In genomic region chr10:3469639-3470020, GRCh38 we compare ENCODE assay signal across 10 cellular contexts.
DNase-seq lines count a peak whose midpoint lies in the region; ATAC-seq and TF ChIP-seq lines count a peak whose summit lies in the region.
"Had no signal": no experiment of that assay in that cellular context is flagged by ENCODE, and none has a peak within 500 bp of the region (broad histone marks: within the 10 kb centered on the region; RNA-seq: fewer than 3 reads in every experiment).

No MANE protein-coding gene starts in this region.

- TF ChIP-seq CTCF in left ventricle myocardium inferior (IDR thresholded peaks at IDR 0.05; ENCODE audit: borderline replicate concordance) (no peak), coronary artery (IDR thresholded peaks at IDR 0.05) (no peak), nephron (IDR thresholded peaks at IDR 0.05; ENCODE audit: unreplicated experiment in 3 of 3) (no peak), uterus (IDR thresholded peaks at IDR 0.05) (no peak), ovary (IDR thresholded peaks at IDR 0.05) (no peak)

- H3K9me3 ChIP-seq in left ventricle myocardium inferior (replicated peaks) (no peaks in the 10 kb centered on the region), uterus (no peaks in the 10 kb centered on the region), ovary (no peaks in the 10 kb centered on the region)

- intact Hi-C loops in left ventricle myocardium inferior (cut with micrococcal nuclease) (no loop called here), left ventricle myocardium superior (cut with micrococcal nuclease) (no loop called here), uterus (cut with DNase I; ENCODE audit: low total_unique reads) (no loop called here), ovary (cut with DNase I) (loop anchor here in 2 of 4 donors (10.0 kb wide), 2 partner anchors 315 to 795 kb away; partner anchors contain the start of gene KLF6 (in 1 of the 2))

- TF ChIP-seq POLR2A in uterus (IDR thresholded peaks at IDR 0.05) (no peak), ovary (IDR thresholded peaks at IDR 0.05) (no peak)

- WGBS in ovary, 3 donors: 38 to 50% (median 40%) methylated on average over 2 of the region's 2 CpGs

- H3K4me1 Mint-ChIP-seq in nephron: peaks cover 67% of the 10 kb centered on the region

- DNase-seq in left ventricle myocardium inferior (no peak), left ventricle myocardium superior (no peak), coronary artery (ENCODE audit: low spot score) (no peak), uterus (no peak), mucosa of gallbladder (ENCODE audit: low spot score) (no peak), ovary (no peak)
- no peak for DNase-seq in stimulated activated naive CD8-positive, alpha-beta T cell treated with anti-CD3 and anti-CD28 coated beads, Interleukin-15, Interleukin-2, amounts not matched to agents 100 U/mL and 50 U/mL, for 24 hours
- DNase-seq: naive thymus-derived CD8-positive, alpha-beta T cell; NCI-H526 treated with DMSO at 0.1 percent for 48 hours had no signal

- H3K27ac Mint-ChIP-seq in nephron: peak overlapping the region; percentile 88 to 98 (median 96)

- H3K27me3 ChIP-seq in left ventricle myocardium inferior (ENCODE audit: low read depth) (no peaks in the 10 kb centered on the region), uterus (no peaks in the 10 kb centered on the region), ovary (no peaks in the 10 kb centered on the region)

- no peaks in the 10 kb centered on the region for H3K27me3 Mint-ChIP-seq in nephron (ENCODE audit: low read depth)

- TF ChIP-seq EP300 in ovary (IDR thresholded peaks at IDR 0.05): no peak

- peak overlapping the region; percentile 94 for H3K27ac ChIP-seq in left ventricle myocardium inferior (replicated peaks)
- H3K27ac ChIP-seq in coronary artery: peak overlapping the region; percentile 81 to 93
- peak overlapping the region; percentile 88 to 95 for H3K27ac ChIP-seq in uterus
- H3K27ac ChIP-seq in ovary: peak overlapping the region in 1 of 2 donors; percentile 65

- H3K36me3 ChIP-seq in left ventricle myocardium inferior (no peaks in the 10 kb centered on the region), uterus (no peaks in the 10 kb centered on the region), ovary (no peaks in the 10 kb centered on the region)

- no peak for ATAC-seq in left ventricle myocardium superior
- ATAC-seq in stimulated activated naive CD8-positive, alpha-beta T cell treated with anti-CD3 and anti-CD28 coated beads, Interleukin-15, Interleukin-2, amounts not matched to agents 100 U/mL and 50 U/mL, for 24 hours: no peak
- ATAC-seq: naive thymus-derived CD8-positive, alpha-beta T cell had no signal

- peaks cover 61% of the 10 kb centered on the region for H3K4me1 ChIP-seq in left ventricle myocardium inferior
- peaks cover 7 to 13% of the 10 kb centered on the region in 2 donors for H3K4me1 ChIP-seq in uterus
- peaks cover 21% of the 10 kb centered on the region for H3K4me1 ChIP-seq in ovary (ENCODE audit: insufficient read depth)

- H3K4me3 Mint-ChIP-seq in nephron: peak overlapping the region in 1 of 3 experiments; percentile 39
- H3K4me3 Mint-ChIP-seq: naive thymus-derived CD8-positive, alpha-beta T cell had no signal

- no peaks in the 10 kb centered on the region for H3K9me3 Mint-ChIP-seq in nephron
- H3K9me3 Mint-ChIP-seq: naive thymus-derived CD8-positive, alpha-beta T cell had no signal

- no peak overlapping the region for H3K4me3 ChIP-seq in left ventricle myocardium inferior
- peak overlapping the region; percentile 56 for H3K4me3 ChIP-seq in coronary artery
- no peak overlapping the region for H3K4me3 ChIP-seq in uterus
- H3K4me3 ChIP-seq in ovary: no peak overlapping the region

- H3K36me3 Mint-ChIP-seq in nephron (ENCODE audit: low read depth): peaks cover 3% of the 10 kb centered on the region
- H3K36me3 Mint-ChIP-seq: naive thymus-derived CD8-positive, alpha-beta T cell had no signal
